ENCODE assay signal across 34 cellular contexts in the genomic region with DNA sequence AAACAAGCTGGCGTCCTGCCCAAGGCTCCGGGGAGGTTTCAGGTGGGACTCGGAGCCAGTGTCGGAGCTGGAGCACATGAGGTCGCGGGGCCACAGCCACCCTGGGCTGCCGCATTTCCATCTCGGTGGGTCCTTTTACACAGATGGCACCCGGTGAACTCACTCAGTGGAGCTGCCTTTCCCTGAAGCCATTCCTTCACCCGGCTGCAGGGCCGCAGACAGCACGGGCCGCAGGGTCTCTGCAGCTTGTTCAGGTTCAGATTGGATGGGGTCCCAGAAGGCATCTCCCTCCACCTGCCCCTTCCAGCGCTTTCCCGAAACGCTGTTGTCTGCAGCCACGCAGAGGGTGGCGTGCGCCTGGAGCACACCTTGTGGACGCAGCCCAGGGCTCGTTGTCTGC. TPM values are rescaled to one million over a fixed set of nuclear protein-coding genes. Genes with fewer than 3 reads are reported as not detected.
"Had no signal": no experiment of that assay in that cellular context is flagged by ENCODE, and none has a peak within 500 bp of the region (broad histone marks: within the 10 kb centered on the region; RNA-seq: fewer than 3 reads in every experiment).

No MANE protein-coding gene starts in this region.

- DNase-seq: activated B cell treated with CpG ODN at 0.5 μM for 24 hours; activated CD4-positive, alpha-beta memory T cell treated with anti-CD3 and anti-CD28 coated beads for 36 hours; activated CD4-positive, alpha-beta T cell treated with anti-CD3 and anti-CD28 coated beads for 4 hours; activated CD4-positive, alpha-beta T cell treated with anti-CD3 and anti-CD28 coated beads, Interleukin-2, amount 50 U/mL, for 1 hour; activated CD4-positive, CD25-positive, alpha-beta regulatory T cell treated with anti-CD3 and anti-CD28 coated beads, Interleukin-2, amount 50 U/mL, for 72 hours; activated CD8-positive, alpha-beta memory T cell treated with anti-CD3 and anti-CD28 coated beads, Interleukin-2, amount 50 U/mL, for 4 hours; activated gamma-delta T cell treated with Interleukin-2 at 50 U/mL for 16 hours; activated naive CD4-positive, alpha-beta T cell treated with anti-CD3 and anti-CD28 coated beads for 36 hours; activated T-cell treated with anti-CD3 and anti-CD28 coated beads for 4 hours; activated T-cell treated with anti-CD3 and anti-CD28 coated beads, Interleukin-2, amount 50 U/mL, for 4 hours; adrenal gland; body of pancreas; central memory CD4-positive, alpha-beta T cell; MM.1S; NCI-H1092; NCI-H1436 treated with DMSO at 0.1 percent for 48 hours; NCI-H1694 treated with DMSO at 0.1 percent for 48 hours; NCI-H2029; NCI-H345; NCI-H524 treated with DMSO at 0.1 percent for 48 hours; PC-9; Right ventricle myocardium superior; SW 1271; T-helper 1 cell; T-helper 2 cell; T-helper 9 cell had no signal

- H3K36me3 ChIP-seq: adrenal gland, breast epithelium had no signal

- H3K27ac ChIP-seq: body of pancreas, breast epithelium, KMS-11, PC-9, RWPE1, VCaP had no signal

- H3K4me2 ChIP-seq: KMS-11, PC-9 had no signal

- H3K4me3 ChIP-seq: adrenal gland, body of pancreas, breast epithelium, PC-9 had no signal

- H3K9me3 ChIP-seq: adrenal gland, body of pancreas, breast epithelium had no signal

- H3K4me1 ChIP-seq: adrenal gland had no signal

- ATAC-seq: activated naive CD4-positive, alpha-beta T cell treated with anti-CD3 and anti-CD28 coated beads, Interleukin-2, amount 50 U/mL, for 72 hours; activated T-cell treated with anti-CD3 and anti-CD28 coated beads, Interleukin-2, amount 50 U/mL, for 4 hours; body of pancreas had no signal

- FAIRE-seq: astrocyte, RCC 7860 had no signal

- H3K9ac ChIP-seq: KMS-11 had no signal

- H2AFZ ChIP-seq: PC-9 had no signal

- H3K27me3 ChIP-seq: adrenal gland, body of pancreas, breast epithelium had no signal

RNA-seq across cellular contexts. Expression of a gene that starts 17.9 kb away (rescaled TPM):
- total RNA-seq: activated T-helper 1 cell treated with anti-CD3 and anti-CD28 coated beads, Interleukin-12 subunit alpha, Interleukin-12 subunit beta, Interleukin-2, Interleukin-4 antibody, amounts not matched to agents 30 ng/mL and 10 ng/mL and 1 ng/mL, durations not matched to agents 14 hours and 24 hours and 36 hours had no signal
